11 cellular contexts compared by ENCODE assay signal in genomic region chr6:152595507-152595906, GRCh38. TPM values are rescaled to one million over a fixed set of nuclear protein-coding genes. Genes with fewer than 3 reads are reported as not detected.
DNase-seq lines count a peak whose midpoint lies in the region; ATAC-seq and TF ChIP-seq lines count a peak whose summit lies in the region.
"Had no signal": no experiment of that assay in that cellular context is flagged by ENCODE, and none has a peak within 500 bp of the region (broad histone marks: within the 10 kb centered on the region; RNA-seq: fewer than 3 reads in every experiment).

No MANE protein-coding gene starts in this region.

- POLR2A ChIA-PET in MCF 10A (lab: Yijun Ruan, JAX) (interaction anchor here (0.6 to 2.0 kb wide), 2 partner anchors 8 to 42 kb away, joined by 3 to 8 read pairs; no protein-coding TSS in a partner anchor), RWPE1 (lab: Yijun Ruan, JAX; ENCODE audit: low non-redundant PET) (interaction anchor here (0.5 kb wide), 1 partner anchor 927 kb away, joined by 3 read pairs; no protein-coding TSS in a partner anchor)

- peak; percentile 34 for TF ChIP-seq CTCF in MCF 10A (IDR thresholded peaks at IDR 0.05; ENCODE audit: unreplicated experiment)
- TF ChIP-seq CTCF in breast epithelium (IDR thresholded peaks at IDR 0.05), result no peak
- peak; percentile 38 for TF ChIP-seq CTCF in RWPE1 (conservative IDR thresholded peaks at IDR 0.05; ENCODE audit: low read depth)
- TF ChIP-seq CTCF in fibroblast of villous mesenchyme (IDR thresholded peaks at IDR 0.05; ENCODE audit: insufficient read depth, low read depth, low read length), result peak; percentile 50
- TF ChIP-seq CTCF in uterus (IDR thresholded peaks at IDR 0.05), result peak in 3 of 4 experiments; percentile 21 to 58 (median 39)

- CTCF ChIA-PET in MCF 10A (lab: Yijun Ruan, JAX) (interaction anchor here (0.5 to 2.4 kb wide), 10 partner anchors 8 to 46 kb away, joined by 3 to 20 read pairs (median 5); no protein-coding TSS in a partner anchor), RWPE1 (lab: Yijun Ruan, JAX) (interaction anchor here (0.5 to 1.4 kb wide), 6 partner anchors 15 to 149 kb away, joined by 3 to 4 read pairs (median 4); no protein-coding TSS in a partner anchor)

- H3K36me3 ChIP-seq in breast epithelium (no peaks in the 10 kb centered on the region), uterus (no peaks in the 10 kb centered on the region)
- H3K36me3 ChIP-seq: BLaER1 had no signal

- no peaks in the 10 kb centered on the region for H3K27me3 Mint-ChIP-seq in MCF 10A (ENCODE audit: insufficient read depth, unreplicated experiment)
- H3K27me3 Mint-ChIP-seq: activated naive CD8-positive, alpha-beta T cell treated with anti-CD3 and anti-CD28 coated beads, Interleukin-2, amount 10 ng/mL, durations not matched to agents 7 days and 5 days had no signal

- H3K4me1 ChIP-seq in breast epithelium (no peaks in the 10 kb centered on the region), uterus (peaks cover 0 to 8% of the 10 kb centered on the region in 2 donors)
- H3K4me1 ChIP-seq: BLaER1 had no signal

- H3K4me3 ChIP-seq in breast epithelium (no peak overlapping the region), fibroblast of villous mesenchyme (ENCODE audit: low read depth, low read length) (no peak overlapping the region), uterus (no peak overlapping the region)
- H3K4me3 ChIP-seq: BLaER1 had no signal

- no peaks in the 10 kb centered on the region for H3K27me3 ChIP-seq in breast epithelium
- no peaks in the 10 kb centered on the region for H3K27me3 ChIP-seq in uterus
- H3K27me3 ChIP-seq: BLaER1 had no signal

- H3K4me1 Mint-ChIP-seq in MCF 10A (ENCODE audit: insufficient read depth, unreplicated experiment), result peaks cover 7% of the 10 kb centered on the region
- H3K4me1 Mint-ChIP-seq: activated naive CD8-positive, alpha-beta T cell treated with anti-CD3 and anti-CD28 coated beads, Interleukin-2, amount 10 ng/mL, durations not matched to agents 7 days and 5 days had no signal

- intact Hi-C loops in MCF 10A (cut with micrococcal nuclease), result loop anchor here (5.0 kb wide), 1 partner anchor 43 kb away; no protein-coding TSS in a partner anchor
- intact Hi-C loops in breast epithelium (cut with DNase I; ENCODE audit: low total_unique reads), result no loop called here
- intact Hi-C loops in uterus (cut with DNase I; ENCODE audit: low total_unique reads), result no loop called here

- H3K4me3 Mint-ChIP-seq in MCF 10A (ENCODE audit: unreplicated experiment), result no peak overlapping the region
- H3K4me3 Mint-ChIP-seq: activated naive CD8-positive, alpha-beta T cell treated with anti-CD3 and anti-CD28 coated beads, Interleukin-2, amount 10 ng/mL, durations not matched to agents 7 days and 5 days; T-helper 1 cell treated with Interleukin-12 subunit alpha and Interleukin-12 subunit beta and Interleukin-4 antibody, amounts not matched to agents 30 μg/mL and 1 μg/mL, for 36 hours had no signal

- H3K9me3 Mint-ChIP-seq in MCF 10A (ENCODE audit: unreplicated experiment), result no peaks in the 10 kb centered on the region
- H3K9me3 Mint-ChIP-seq: activated naive CD8-positive, alpha-beta T cell treated with anti-CD3 and anti-CD28 coated beads, Interleukin-2, amount 10 ng/mL, durations not matched to agents 7 days and 5 days; T-helper 1 cell treated with Interleukin-12 subunit alpha and Interleukin-12 subunit beta and Interleukin-4 antibody, amounts not matched to agents 30 μg/mL and 1 μg/mL, for 36 hours had no signal

- no TSS peak for BruUV-seq in MCF 10A (replicated peaks; lab: Mats Ljungman, UMichigan)

- no peaks in the 10 kb centered on the region for H3K36me3 Mint-ChIP-seq in MCF 10A (ENCODE audit: insufficient read depth, unreplicated experiment)
- H3K36me3 Mint-ChIP-seq: activated naive CD8-positive, alpha-beta T cell treated with anti-CD3 and anti-CD28 coated beads, Interleukin-2, amount 10 ng/mL, durations not matched to agents 7 days and 5 days had no signal

- H3K27ac ChIP-seq in breast epithelium, result no peak overlapping the region
- no peak overlapping the region for H3K27ac ChIP-seq in RWPE1
- H3K27ac ChIP-seq in uterus, result peak overlapping the region in 1 of 2 donors; percentile 38
- H3K27ac ChIP-seq: BLaER1 had no signal

- no peak for ATAC-seq in GM21529 (IDR thresholded peaks at IDR 0.05; ENCODE audit: unreplicated experiment)
- ATAC-seq in HG03039 (IDR thresholded peaks at IDR 0.05; ENCODE audit: unreplicated experiment), result no peak
- ATAC-seq in GM19328 (IDR thresholded peaks at IDR 0.05; ENCODE audit: unreplicated experiment), result no peak

- DNase-seq in MCF 10A (ENCODE audit: unreplicated experiment), result peak; percentile 19
- no peak for DNase-seq in breast epithelium (ENCODE audit: low spot score in 2 of 2)
- DNase-seq in RWPE1 (ENCODE audit: low spot score), result no peak
- DNase-seq in fibroblast of villous mesenchyme (ENCODE audit: low read depth), result peak; percentile 32
- DNase-seq in uterus, result peak in 1 of 2 donors; percentile 27
- DNase-seq: activated naive CD8-positive, alpha-beta T cell treated with anti-CD3 and anti-CD28 coated beads, Interleukin-2, amount 10 ng/mL, durations not matched to agents 7 days and 5 days had no signal

- H3K9me3 ChIP-seq in breast epithelium (no peaks in the 10 kb centered on the region), uterus (no peaks in the 10 kb centered on the region)
- H3K9me3 ChIP-seq: BLaER1 had no signal

- no peak for TF ChIP-seq POLR2A in breast epithelium (IDR thresholded peaks at IDR 0.05)
- TF ChIP-seq POLR2A in uterus (IDR thresholded peaks at IDR 0.05), result no peak

- H3K27ac Mint-ChIP-seq in MCF 10A (ENCODE audit: low read depth, unreplicated experiment), result no peak overlapping the region
- H3K27ac Mint-ChIP-seq: activated naive CD8-positive, alpha-beta T cell treated with anti-CD3 and anti-CD28 coated beads, Interleukin-2, amount 10 ng/mL, durations not matched to agents 7 days and 5 days; T-helper 1 cell treated with Interleukin-12 subunit alpha and Interleukin-12 subunit beta and Interleukin-4 antibody, amounts not matched to agents 30 μg/mL and 1 μg/mL, for 36 hours had no signal

RNA-seq across cellular contexts. Expression of gene SYNE1, which starts 41.7 kb away (rescaled TPM):
- total RNA-seq in MCF 10A (2022), result 25.4 and 37.3 TPM in 2 replicates
- total RNA-seq in breast epithelium, result 100 to 1,000 TPM in 1 of 3 donors, 10 to 100 TPM in 2; 80.9 to 106 (median 95.7) TPM
- 101 and 145 TPM in 2 replicates for total RNA-seq in fibroblast of villous mesenchyme
- total RNA-seq in uterus, result 100 to 1,000 TPM; 134 to 339 (median 181) TPM

Comparison
In these comparisons a context has a peak if more than half of its experiments do, and no peak if none do; other contexts are left out.
1. DNase-seq: peak in MCF 10A (single experiment) and fibroblast of villous mesenchyme (single experiment); none in breast epithelium (0 of 2) and RWPE1 (single experiment).
2. CTCF ChIP-seq: peak in MCF 10A (single experiment), RWPE1 (single experiment), fibroblast of villous mesenchyme (single experiment) and uterus (3 of 4); none in breast epithelium (0 of 3).